9 cellular contexts compared by ENCODE assay signal in genomic region chr16:9332574-9333148, GRCh38.
"Had no signal": no experiment of that assay in that cellular context is flagged by ENCODE, and none has a peak within 500 bp of the region (broad histone marks: within the 10 kb centered on the region; RNA-seq: fewer than 3 reads in every experiment).

No MANE protein-coding gene starts in this region.

- ATAC-seq: HCT116 had no signal

- H3K9ac ChIP-seq: GM23248 had no signal

- H3K4me3 ChIP-seq: GM23248, HAP-1 had no signal

- H3K27ac ChIP-seq: GM23248, HL-60 had no signal

- H3K36me3 ChIP-seq: HAP-1 had no signal

- H3K4me1 ChIP-seq: HAP-1 had no signal

- H2AFZ ChIP-seq: GM23248 had no signal

- DNase-seq: GM23248, GOT3, H7, HFFc6, Kasumi-1, KG1 had no signal

- H3K9me3 ChIP-seq: HAP-1 had no signal
